Comparison of ENCODE assay signal across 14 cellular contexts in genomic region chr2:15798716-15799431, GRCh38.
DNase-seq lines count a peak whose midpoint lies in the region; TF ChIP-seq lines count a peak whose summit lies in the region.
"Had no signal": no experiment of that assay in that cellular context is flagged by ENCODE, and none has a peak within 500 bp of the region (broad histone marks: within the 10 kb centered on the region; RNA-seq: fewer than 3 reads in every experiment).

No MANE protein-coding gene starts in this region.

- H3K4me2 ChIP-seq in hepatocyte: no peak overlapping the region
- H3K4me2 ChIP-seq: KMS-11, PC-9 had no signal

- no peaks in the 10 kb centered on the region for H3K79me2 ChIP-seq in hepatocyte

- WGBS in hepatocyte (ENCODE audit: low lambda C conversion rate, missing lambda C conversion rate): 80% methylated on average over 5 of the region's 5 CpGs

- H3K27ac ChIP-seq in WERI-Rb-1 (peak overlapping the region; percentile 72), hepatocyte (peak overlapping the region; percentile 11)
- H3K27ac ChIP-seq: KMS-11, PC-9, SJCRH30 had no signal

- no peaks in the 10 kb centered on the region for H3K9me2 ChIP-seq in hepatocyte (replicated peaks; ENCODE audit: insufficient read depth)

- no peak overlapping the region for H3K4me3 ChIP-seq in WERI-Rb-1 (ENCODE audit: low read depth, low read length)
- H3K4me3 ChIP-seq in hepatocyte: no peak overlapping the region
- H3K4me3 ChIP-seq: PC-9, SJCRH30 had no signal

- DNase-seq in NCI-H524 (lab: John Stamatoyannopoulos, UW) (peak; percentile 84 to 98), WERI-Rb-1 (peak; percentile 88), hepatocyte (ENCODE audit: low spot score) (no peak), NCI-H146 (lab: John Stamatoyannopoulos, UW) (no peak), NCI-H2227 treated with DMSO at 0.1 percent for 48 hours (lab: John Stamatoyannopoulos, UW) (no peak)
- DNase-seq in stimulated activated CD4-positive, alpha-beta T cell treated with anti-CD3 and anti-CD28 coated beads, Interleukin-1b, Interleukin-23, amount 100 ng/mL, for 48 hours: no peak
- no peak for DNase-seq in stimulated activated CD4-positive, alpha-beta T cell treated with anti-CD3 and anti-CD28 coated beads, Interleukin-4, amount 100 ng/mL, for 1 hour
- DNase-seq: BE2C; CD4-positive, alpha-beta T cell; GF-D8; NCI-H1092 had no signal

- H3K9me3 ChIP-seq in WERI-Rb-1 (ENCODE audit: severe bottlenecking) (no peaks in the 10 kb centered on the region), hepatocyte (ENCODE audit: low read depth) (no peaks in the 10 kb centered on the region)
- H3K9me3 ChIP-seq: BE2C, SJCRH30 had no signal

- TF ChIP-seq CTCF in WERI-Rb-1 (IDR thresholded peaks at IDR 0.05; ENCODE audit: low read depth, low read length) (no peak), hepatocyte (IDR thresholded peaks at IDR 0.05; ENCODE audit: poor library complexity) (no peak)

- H3K27me3 ChIP-seq in WERI-Rb-1 (ENCODE audit: insufficient read depth, low read depth, severe bottlenecking) (no peaks in the 10 kb centered on the region), hepatocyte (no peaks in the 10 kb centered on the region)
- H3K27me3 ChIP-seq: SJCRH30 had no signal

- H3K36me3 ChIP-seq in WERI-Rb-1 (no peaks in the 10 kb centered on the region), hepatocyte (replicated peaks; ENCODE audit: insufficient read depth, low read depth) (no peaks in the 10 kb centered on the region)
- H3K36me3 ChIP-seq: BE2C, SJCRH30 had no signal

- H2AFZ ChIP-seq in hepatocyte: no peak overlapping the region
- H2AFZ ChIP-seq: PC-9 had no signal

- no peaks in the 10 kb centered on the region for H4K20me1 ChIP-seq in hepatocyte (ENCODE audit: insufficient read depth, poor library complexity, severe bottlenecking)

- H3K4me1 ChIP-seq in hepatocyte (ENCODE audit: insufficient read depth): peaks cover 11% of the 10 kb centered on the region
- H3K4me1 ChIP-seq: BE2C had no signal

Comparison
In these comparisons a context has a peak if more than half of its experiments do, and no peak if none do; other contexts are left out.
1. DNase-seq: peak in NCI-H524 (2 of 2) and WERI-Rb-1 (single experiment); none in hepatocyte (single experiment), NCI-H146 (single experiment), stimulated activated CD4-positive, alpha-beta T cell treated with anti-CD3 and anti-CD28 coated beads, Interleukin-1b, Interleukin-23, amount 100 ng/mL, for 48 hours (single experiment), NCI-H2227 treated with DMSO at 0.1 percent for 48 hours (single experiment) and stimulated activated CD4-positive, alpha-beta T cell treated with anti-CD3 and anti-CD28 coated beads, Interleukin-4, amount 100 ng/mL, for 1 hour (single experiment).